In genomic region chr10:9851808-9852207, GRCh38 we compare ENCODE assay signal across 23 cellular contexts.
"Had no signal": no experiment of that assay in that cellular context is flagged by ENCODE, and none has a peak within 500 bp of the region (broad histone marks: within the 10 kb centered on the region; RNA-seq: fewer than 3 reads in every experiment).

No MANE protein-coding gene starts in this region.

- H3K4me2 ChIP-seq: hepatocyte had no signal

- H3K36me3 ChIP-seq: esophagus muscularis mucosa, gastroesophageal sphincter, heart left ventricle, lower lobe of right lung had no signal

- H3K27me3 Mint-ChIP-seq: naive B cell had no signal

- H3K4me3 Mint-ChIP-seq: immature natural killer cell, mesothelial cell of epicardium, naive B cell had no signal

- H3K4me1 ChIP-seq: esophagus muscularis mucosa, foreskin keratinocyte, gastroesophageal sphincter, lower lobe of right lung had no signal

- H3K4me1 Mint-ChIP-seq: immature natural killer cell, mesothelial cell of epicardium, naive B cell had no signal

- H3K27ac Mint-ChIP-seq: immature natural killer cell, mesothelial cell of epicardium, naive B cell had no signal

- H3K27ac ChIP-seq: coronary artery, esophagus muscularis mucosa, foreskin keratinocyte, gastroesophageal sphincter, heart left ventricle, hepatocyte, lower lobe of right lung had no signal

- H3K27me3 ChIP-seq: dorsolateral prefrontal cortex, esophagus muscularis mucosa, foreskin keratinocyte, gastroesophageal sphincter, heart left ventricle, hepatocyte had no signal

- DNase-seq: dermis blood vessel endothelial cell; dorsolateral prefrontal cortex; effector CD4-positive, alpha-beta T cell; effector memory CD4-positive, alpha-beta T cell; foreskin keratinocyte; heart left ventricle; hypothalamus; immature natural killer cell; islet precursor cell; kidney; kidney glomerular epithelial cell; left colon; left ventricle myocardium superior; lower lobe of right lung; mucosa of descending colon; naive B cell had no signal

- H2AFZ ChIP-seq: hepatocyte had no signal

- H3K4me3 ChIP-seq: coronary artery, dorsolateral prefrontal cortex, esophagus muscularis mucosa, gastroesophageal sphincter, heart left ventricle, hepatocyte, lower lobe of right lung, mucosa of descending colon had no signal

- H3K79me2 ChIP-seq: hepatocyte had no signal

- H3K36me3 Mint-ChIP-seq: naive B cell had no signal

- ATAC-seq: foreskin keratinocyte, gastroesophageal sphincter, heart left ventricle, left colon, left lobe of liver, left ventricle myocardium superior, lower lobe of right lung, mucosa of descending colon had no signal

- FAIRE-seq: endothelial cell of umbilical vein, kidney had no signal
